10 cellular contexts compared by ENCODE assay signal in genomic region chr19:43675269-43675879, GRCh38. TPM values are rescaled to one million over a fixed set of nuclear protein-coding genes. Genes with fewer than 3 reads are reported as not detected.
DNase-seq lines count a peak whose midpoint lies in the region; ATAC-seq lines count a peak whose summit lies in the region.
"Had no signal": no experiment of that assay in that cellular context is flagged by ENCODE, and none has a peak within 500 bp of the region (broad histone marks: within the 10 kb centered on the region; RNA-seq: fewer than 3 reads in every experiment).

No MANE protein-coding gene starts in this region.

- peak overlapping the region; percentile 10 for H3K9ac ChIP-seq in adipocyte (ENCODE audit: low read length)

- H3K9me3 ChIP-seq in adipocyte (ENCODE audit: control insufficient read depth, low read length) = no peaks in the 10 kb centered on the region

- H3K4me3 ChIP-seq in adipocyte (ENCODE audit: low read length) = no peak overlapping the region

- peak overlapping the region in 7 of 10 donors; percentile 7 to 72 (median 50) for H3K27ac Mint-ChIP-seq in naive thymus-derived CD8-positive, alpha-beta T cell

- H3K4me1 Mint-ChIP-seq in naive thymus-derived CD8-positive, alpha-beta T cell = peaks cover 3 to 11% (median 5%) of the 10 kb centered on the region in 4 donors

- no peaks in the 10 kb centered on the region for H3K36me3 ChIP-seq in adipocyte (ENCODE audit: control insufficient read depth, insufficient read depth, low read length, severe bottlenecking)

- H3K4me1 ChIP-seq in adipocyte (ENCODE audit: control insufficient read depth, insufficient read depth, low read length) = peaks cover 28% of the 10 kb centered on the region

- ATAC-seq in HG03558 (IDR thresholded peaks at IDR 0.05; ENCODE audit: extremely low read depth, unreplicated experiment) (peak; percentile 62), HG02623 (IDR thresholded peaks at IDR 0.05; ENCODE audit: unreplicated experiment) (no peak), GM18868 (IDR thresholded peaks at IDR 0.05; ENCODE audit: unreplicated experiment) (no peak)
- ATAC-seq in naive thymus-derived CD8-positive, alpha-beta T cell = no peak

- H3K27me3 ChIP-seq in adipocyte (replicated peaks; ENCODE audit: control insufficient read depth, insufficient read depth, low read length) = no peaks in the 10 kb centered on the region

- DNase-seq in EL (peak; percentile 60), adipocyte (ENCODE audit: low read depth) (peak; percentile 17), GM19238 (ENCODE audit: insufficient read length, low spot score) (no peak)
- DNase-seq in naive thymus-derived CD8-positive, alpha-beta T cell = no peak
- no peak for DNase-seq in effector CD8-positive, alpha-beta T cell (lab: John Stamatoyannopoulos, UW)

- no peak overlapping the region for H3K4me3 Mint-ChIP-seq in naive thymus-derived CD8-positive, alpha-beta T cell

- POLR2A ChIA-PET in naive thymus-derived CD8-positive, alpha-beta T cell (lab: Charles Lee) = interaction anchor here (0.6 kb wide), 1 partner anchor 9 kb away, joined by 5 read pairs; no protein-coding TSS in a partner anchor

- H3K36me3 Mint-ChIP-seq in naive thymus-derived CD8-positive, alpha-beta T cell = no peaks in the 10 kb centered on the region

- peaks cover 0 to 3% (median 0%) of the 10 kb centered on the region in 5 donors for H3K27me3 Mint-ChIP-seq in naive thymus-derived CD8-positive, alpha-beta T cell

- H3K9me3 Mint-ChIP-seq in naive thymus-derived CD8-positive, alpha-beta T cell = no peaks in the 10 kb centered on the region

RNA-seq across cellular contexts. Expression of gene PLAUR, which starts 5.4 kb away (rescaled TPM):
- total RNA-seq in naive thymus-derived CD8-positive, alpha-beta T cell = 1 to 10 TPM; 1.3 to 1.7 TPM
- 1 to 10 TPM in 1 of 3 donors, under 1 TPM in 1, not detected in 1; 0.71 to 1.6 TPM for polyA plus RNA-seq in naive thymus-derived CD8-positive, alpha-beta T cell

RNA-seq across cellular contexts. Expression of gene CADM4, which starts 35.7 kb away (rescaled TPM):
- total RNA-seq in naive thymus-derived CD8-positive, alpha-beta T cell = under 1 TPM; 0.39 to 0.63 TPM
- not detected for polyA plus RNA-seq in naive thymus-derived CD8-positive, alpha-beta T cell

RNA-seq across cellular contexts. Expression of gene IRGC, which starts 40.5 kb away (rescaled TPM):
- total RNA-seq in naive thymus-derived CD8-positive, alpha-beta T cell = not detected
- not detected for polyA plus RNA-seq in naive thymus-derived CD8-positive, alpha-beta T cell
- total RNA-seq: lower leg skin, subcutaneous adipose tissue had no signal

RNA-seq across cellular contexts. Expression of gene ZNF428, which starts 55.9 kb away (rescaled TPM):
- total RNA-seq in naive thymus-derived CD8-positive, alpha-beta T cell = 10 to 100 TPM; 31.2 to 31.6 TPM
- polyA plus RNA-seq in naive thymus-derived CD8-positive, alpha-beta T cell = 10 to 100 TPM; 16.5 to 20.6 (median 18.3) TPM

Comparison
In these comparisons a context has a peak if more than half of its experiments do, and no peak if none do; other contexts are left out.
1. DNase-seq: peak in EL (single experiment) and adipocyte (single experiment); none in naive thymus-derived CD8-positive, alpha-beta T cell (0 of 10), effector CD8-positive, alpha-beta T cell (single experiment) and GM19238 (single experiment).